ENCODE assay signal across 9 cellular contexts in the genomic region with DNA sequence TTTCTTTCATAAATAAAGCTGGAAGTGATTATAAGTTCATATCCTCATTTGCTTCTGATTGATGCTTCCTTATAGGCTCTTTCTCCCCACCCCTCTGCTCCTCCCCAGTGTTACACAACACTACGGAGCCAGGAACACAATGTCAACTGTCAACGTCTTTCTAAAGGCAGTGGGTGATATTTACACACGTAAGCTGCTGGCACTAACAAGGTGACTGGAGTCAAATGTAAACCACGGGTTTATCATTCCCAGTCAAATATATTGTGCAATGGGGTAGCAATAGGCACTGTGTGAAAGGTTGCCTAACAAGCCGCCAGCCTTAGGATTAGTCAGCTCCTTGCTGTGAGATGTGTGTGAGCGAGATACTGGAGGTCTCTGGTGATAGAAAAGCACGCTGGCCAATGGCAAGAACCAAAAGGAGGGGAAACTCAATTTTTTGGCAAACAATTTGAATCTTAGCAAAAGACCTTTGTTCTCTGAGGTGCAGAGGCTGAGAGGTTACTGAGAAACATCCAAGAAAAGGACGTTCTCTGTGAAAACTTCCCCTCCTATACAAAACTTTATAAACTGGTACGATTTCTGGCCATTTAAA. TPM values are rescaled to one million over a fixed set of nuclear protein-coding genes. Genes with fewer than 3 reads are reported as not detected.
DNase-seq lines count a peak whose midpoint lies in the region; ATAC-seq, FAIRE-seq and TF ChIP-seq lines count a peak whose summit lies in the region.
"Had no signal": no experiment of that assay in that cellular context is flagged by ENCODE, and none has a peak within 500 bp of the region (broad histone marks: within the 10 kb centered on the region; RNA-seq: fewer than 3 reads in every experiment).

No MANE protein-coding gene starts in this region.

- under 1% methylated on average over 9 of the region's 9 CpGs for WGBS in A549 (ENCODE audit: missing lambda C conversion rate)

- no peaks in the 10 kb centered on the region for H3K9me3 Mint-ChIP-seq in osteocyte (ENCODE audit: unreplicated experiment)
- H3K9me3 Mint-ChIP-seq: activated naive CD8-positive, alpha-beta T cell treated with anti-CD3 and anti-CD28 coated beads, Interleukin-2, amount 10 ng/mL, durations not matched to agents 7 days and 5 days had no signal

- CTCF ChIA-PET in A549 (lab: Yijun Ruan, JAX) = interaction anchor here (0.6 to 5.2 kb wide), 2 partner anchors 23 to 64 kb away, joined by 5 to 30 read pairs; partner anchors contain the start of gene HECTD1
- CTCF ChIA-PET in HCT116 (lab: Charles Lee) = interaction anchor here (0.5 to 2.3 kb wide), 3 partner anchors 14 to 29 kb away, joined by 3 to 10 read pairs (median 4); partner anchors contain the start of gene HECTD1

- no peak overlapping the region for H3K27ac Mint-ChIP-seq in osteocyte (ENCODE audit: unreplicated experiment)
- H3K27ac Mint-ChIP-seq: activated naive CD8-positive, alpha-beta T cell treated with anti-CD3 and anti-CD28 coated beads, Interleukin-2, amount 10 ng/mL, durations not matched to agents 7 days and 5 days had no signal

- no peaks in the 10 kb centered on the region for H3K27me3 ChIP-seq in HCT116 (ENCODE audit: insufficient read depth, low read length)
- no peaks in the 10 kb centered on the region for H3K27me3 ChIP-seq in SJSA1 (replicated peaks)

- H2AFZ ChIP-seq in HCT116 (ENCODE audit: low read depth, low read length, poor library complexity, severe bottlenecking) = peak overlapping the region; percentile 58

- TF ChIP-seq POLR2A in A549 (IDR thresholded peaks at IDR 0.05; ENCODE audit: low read length) (no peak), HCT116 (IDR thresholded peaks at IDR 0.05; ENCODE audit: borderline replicate concordance, extremely low read depth, insufficient read depth, insufficient read length) (no peak)

- H3K4me1 ChIP-seq in A549 (peaks cover 39% of the 10 kb centered on the region), HCT116 (ENCODE audit: control insufficient read depth in 1 of 2, insufficient read depth in 2 of 2, low read length in 2 of 2) (peaks cover 11 to 21% of the 10 kb centered on the region in 2 experiments; a peak in 3 of 4 replicates), SJSA1 (replicated peaks) (peaks cover 8% of the 10 kb centered on the region)

- no peak overlapping the region for H3K4me3 Mint-ChIP-seq in osteocyte (ENCODE audit: unreplicated experiment)
- H3K4me3 Mint-ChIP-seq: activated naive CD8-positive, alpha-beta T cell treated with anti-CD3 and anti-CD28 coated beads, Interleukin-2, amount 10 ng/mL, durations not matched to agents 7 days and 5 days had no signal

- DNase-seq in A549 (ENCODE audit: low read depth in 1 of 2, low spot score in 1 of 2) (peak; percentile 98 to 99), HCT116 (ENCODE audit: low read depth, low spot score) (peak; percentile 92), SJSA1 (ENCODE audit: low read depth in 1 of 2, low spot score in 2 of 2) (peak; percentile 71 to 76), fibroblast of the aortic adventitia (ENCODE audit: low read depth) (peak; percentile 99), osteocyte (ENCODE audit: extremely low spot score, unreplicated experiment) (peak; percentile 19), DMS 273 treated with DMSO at 0.1 percent for 48 hours (lab: John Stamatoyannopoulos, UW) (no peak), NCI-H1694 treated with DMSO at 0.1 percent for 48 hours (lab: John Stamatoyannopoulos, UW) (no peak)
- DNase-seq in activated CD4-positive, alpha-beta T cell treated with anti-CD3 and anti-CD28 coated beads, Interleukin-2, amount 50 U/mL, for 48 hours = no peak
- DNase-seq: activated naive CD8-positive, alpha-beta T cell treated with anti-CD3 and anti-CD28 coated beads, Interleukin-2, amount 10 ng/mL, durations not matched to agents 7 days and 5 days had no signal

- H3K4me3 ChIP-seq in A549 (peak overlapping the region; percentile 31), HCT116 (replicated peaks in 1 of 2; ENCODE audit: low read depth in 1 of 2, low read length in 2 of 2) (peak overlapping the region; percentile 20 to 52), SJSA1 (peak overlapping the region; percentile 20; the same call in 1 of the 2 replicates), fibroblast of the aortic adventitia (ENCODE audit: low read depth, low read length) (no peak overlapping the region)

- peak overlapping the region; percentile 75 for H3K4me2 ChIP-seq in A549
- H3K4me2 ChIP-seq in HCT116 (ENCODE audit: low read length) = peak overlapping the region; percentile 74

- H3K27ac ChIP-seq in A549 = peak overlapping the region; percentile 80 to 87
- H3K27ac ChIP-seq in HCT116 (ENCODE audit: low read depth, low read length) = no peak overlapping the region
- H3K27ac ChIP-seq in SJSA1 = peak overlapping the region; percentile 37

- peak; percentile 94 for FAIRE-seq in A549 (lab: Jason Lieb, UNC)

- H3K36me3 ChIP-seq in HCT116 (ENCODE audit: control insufficient read depth in 1 of 2, insufficient read depth in 2 of 2, low read length in 2 of 2) = no peaks in the 10 kb centered on the region
- H3K36me3 ChIP-seq in SJSA1 = no peaks in the 10 kb centered on the region

- H3K36me3 Mint-ChIP-seq in osteocyte (ENCODE audit: unreplicated experiment) = no peaks in the 10 kb centered on the region
- H3K36me3 Mint-ChIP-seq: activated naive CD8-positive, alpha-beta T cell treated with anti-CD3 and anti-CD28 coated beads, Interleukin-2, amount 10 ng/mL, durations not matched to agents 7 days and 5 days had no signal

- peak; percentile 20 to 55 for TF ChIP-seq RAD21 in A549 (conservative IDR thresholded peaks at IDR 0.05 in 1 of 2, IDR thresholded peaks at IDR 0.05 in 1 of 2)
- no peak; the same call in 1 of the 2 replicates for TF ChIP-seq RAD21 in HCT116 (IDR thresholded peaks at IDR 0.05; ENCODE audit: low read depth)

- POLR2A ChIA-PET in A549 (lab: Yijun Ruan, JAX) = interaction anchor here (0.6 to 3.8 kb wide), 9 partner anchors 11 to 218 kb away, joined by 3 to 51 read pairs (median 4); partner anchors contain the start of genes HEATR5A and HECTD1
- POLR2A ChIA-PET in HCT116 (lab: Charles Lee) = interaction anchor here (0.6 to 3.1 kb wide), 8 partner anchors 10 to 263 kb away, joined by 3 to 29 read pairs (median 3); partner anchors contain the start of gene HECTD1

- H3K9me3 ChIP-seq in A549 = no peaks in the 10 kb centered on the region
- no peaks in the 10 kb centered on the region for H3K9me3 ChIP-seq in HCT116 (ENCODE audit: control insufficient read depth in 1 of 2, insufficient read depth in 1 of 2, low read depth in 1 of 2, low read length in 2 of 2)
- H3K9me3 ChIP-seq in SJSA1 (replicated peaks) = no peaks in the 10 kb centered on the region

- no peaks in the 10 kb centered on the region for H4K20me1 ChIP-seq in HCT116 (ENCODE audit: insufficient read depth)

- BruUV-seq in HCT116 (replicated peaks; lab: Mats Ljungman, UMichigan) = no TSS peak

- TF ChIP-seq EP300 in A549 (IDR thresholded peaks at IDR 0.05) = peak; percentile 81 to 93; a peak in 3 of 5 replicates

- RAD21 ChIA-PET in HCT116 (lab: Charles Lee; ENCODE audit: low non-redundant PET in 1 of 2, low total read pairs in 2 of 2, uncharacterized antibody in 2 of 2, unreplicated experiment in 2 of 2) = interaction anchor here in 1 of 2 experiments (0.6 kb wide), 1 partner anchor 191 kb away, joined by 4 read pairs; no protein-coding TSS in a partner anchor

- no peaks in the 10 kb centered on the region for H3K27me3 Mint-ChIP-seq in osteocyte (ENCODE audit: unreplicated experiment)

- ATAC-seq in A549 (peak; percentile 99), HCT116 (peak; percentile 95)

- H3K9ac ChIP-seq in HCT116 (ENCODE audit: low read length) = peak overlapping the region; percentile 23; the same call in 1 of the 2 replicates

- intact Hi-C loops in HCT116 (cut with micrococcal nuclease) = no loop called here

- no peaks in the 10 kb centered on the region for H3K79me2 ChIP-seq in HCT116 (ENCODE audit: insufficient read depth, low read length)

- no peaks in the 10 kb centered on the region for H3K9me2 ChIP-seq in HCT116 (ENCODE audit: insufficient read depth)

- no peak for TF ChIP-seq CTCF in A549 (IDR thresholded peaks at IDR 0.05)
- no peak for TF ChIP-seq CTCF in HCT116 (IDR thresholded peaks at IDR 0.05 in 2 of 3, conservative IDR thresholded peaks at IDR 0.05 in 1 of 3; ENCODE audit: borderline replicate concordance in 1 of 3, insufficient read depth in 1 of 3, low read depth in 2 of 3, low read length in 2 of 3)
- no peak for TF ChIP-seq CTCF in fibroblast of the aortic adventitia (IDR thresholded peaks at IDR 0.05; ENCODE audit: insufficient read depth, low read length)
- TF ChIP-seq CTCF in osteocyte (IDR thresholded peaks at IDR 0.05) = no peak

- peaks cover 4% of the 10 kb centered on the region for H3K4me1 Mint-ChIP-seq in osteocyte (ENCODE audit: unreplicated experiment)

TF ChIP-seq in HCT116, 20 proteins besides CTCF, POLR2A, EP300 and RAD21:
- TF ChIP-seq EZH2phosphoT487 (IDR thresholded peaks at IDR 0.05; ENCODE audit: borderline replicate concordance) (no peak), ZNF274 (IDR thresholded peaks at IDR 0.05; ENCODE audit: low read depth, low read length) (no peak), FOSL1 (IDR thresholded peaks at IDR 0.05; ENCODE audit: low read depth) (peak; percentile 43; the same call in 1 of the 2 replicates), SIN3A (IDR thresholded peaks at IDR 0.05; ENCODE audit: low read depth) (peak; percentile 79; the same call in 1 of the 2 replicates), CBX3 (IDR thresholded peaks at IDR 0.05; ENCODE audit: low read depth) (peak; percentile 70; the same call in 1 of the 2 replicates), CEBPB (IDR thresholded peaks at IDR 0.05; ENCODE audit: low read depth) (peak; percentile 100), JUND (IDR thresholded peaks at IDR 0.05) (peak; percentile 58), EGR1 (IDR thresholded peaks at IDR 0.05; ENCODE audit: low read depth) (no peak), POLR2AphosphoS5 (IDR thresholded peaks at IDR 0.05; ENCODE audit: low read depth, low read length) (peak; percentile 66), SP1 (IDR thresholded peaks at IDR 0.05; ENCODE audit: low read depth) (peak; percentile 87)
- TF ChIP-seq, protein P1, sequence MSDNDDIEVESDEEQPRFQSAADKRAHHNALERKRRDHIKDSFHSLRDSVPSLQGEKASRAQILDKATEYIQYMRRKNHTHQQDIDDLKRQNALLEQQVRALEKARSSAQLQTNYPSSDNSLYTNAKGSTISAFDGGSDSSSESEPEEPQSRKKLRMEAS (IDR thresholded peaks at IDR 0.05) = peak; percentile 73

RNA-seq across cellular contexts. Expression of gene HECTD1, which starts 22.1 kb away (rescaled TPM):
- 149 and 154 TPM in 2 replicates for polyA plus RNA-seq in A549 (2011; rRNA removed)
- polyA plus RNA-seq in A549 (2012; cell fraction: cytosol; rRNA removed) = 29.0 and 29.7 TPM in 2 replicates
- polyA plus RNA-seq in A549 (2012; cell fraction: nucleus; rRNA removed) = 42.1 and 64.3 TPM in 2 replicates
- polyA plus RNA-seq in A549 (2017; fragmentation: RNase III; extraction: RNeasy Plus Mini Kit Qiagen cat#74134 plus additional on column Dnase treatment) = 58.8 to 60.9 TPM (median 60.7 TPM) in 3 replicates
- polyA minus RNA-seq in A549 (2011; rRNA and poly(A)+ RNA removed) = 319 and 375 TPM in 2 replicates
- total RNA-seq in HCT116 (2021; ENCODE audit: unreplicated experiment) = 160 TPM
- polyA plus RNA-seq in HCT116 (2012) = 68.8 and 71.3 TPM in 2 replicates
- total RNA-seq in SJSA1 (2014; rRNA removed; shearing (Covaris generic)) = 130 and 140 TPM in 2 replicates
- total RNA-seq in fibroblast of the aortic adventitia (ENCODE audit: low replicate concordance) = 266 and 380 TPM in 2 replicates
- 160 and 175 TPM in 2 replicates for total RNA-seq in osteocyte

Comparison
In these comparisons a context has a peak if more than half of its experiments do, and no peak if none do; other contexts are left out.
1. DNase-seq: peak in A549 (2 of 2), HCT116 (single experiment), SJSA1 (2 of 2), fibroblast of the aortic adventitia (single experiment) and osteocyte (single experiment); none in DMS 273 treated with DMSO at 0.1 percent for 48 hours (single experiment), NCI-H1694 treated with DMSO at 0.1 percent for 48 hours (single experiment) and activated CD4-positive, alpha-beta T cell treated with anti-CD3 and anti-CD28 coated beads, Interleukin-2, amount 50 U/mL, for 48 hours (0 of 2).